ENCODE assay signal across 16 cellular contexts in genomic region chr7:142381727-142382409, GRCh38.
A peak's percentile ranks its signal among the peaks of the same experiment; 100 is the strongest.
DNase-seq lines count a peak whose midpoint lies in the region; ATAC-seq and TF ChIP-seq lines count a peak whose summit lies in the region.
"Had no signal": no experiment of that assay in that cellular context is flagged by ENCODE, and none has a peak within 500 bp of the region (broad histone marks: within the 10 kb centered on the region; RNA-seq: fewer than 3 reads in every experiment).

No MANE protein-coding gene starts in this region.

- no peak for DNase-seq in CD4-positive, alpha-beta memory T cell
- DNase-seq in activated CD4-positive, alpha-beta memory T cell treated with anti-CD3 and anti-CD28 coated beads for 36 hours = no peak
- peak; percentile 31 for DNase-seq in kidney epithelial cell (ENCODE audit: low read depth)
- DNase-seq: activated CD4-positive, alpha-beta T cell treated with anti-CD3 and anti-CD28 coated beads, Interleukin-2, amount 10 ng/mL, durations not matched to agents 7 days and 5 days; activated T-cell treated with anti-CD3 and anti-CD28 coated beads for 4 hours; Calu3; H7; lower lobe of right lung; NCI-H1092; stimulated activated CD4-positive, alpha-beta T cell treated with anti-CD3 and anti-CD28 coated beads, Interleukin-2, amount 100 ng/mL, for 24 hours; uterus had no signal

- peaks cover 18 to 28% (median 20%) of the 10 kb centered on the region in 4 donors for H3K4me1 Mint-ChIP-seq in CD4-positive, alpha-beta memory T cell
- H3K4me1 Mint-ChIP-seq in activated CD4-positive, alpha-beta memory T cell treated with anti-CD3 and anti-CD28 coated beads for 36 hours (ENCODE audit: low read depth) = peaks cover 21% of the 10 kb centered on the region

- H3K9me3 Mint-ChIP-seq in CD4-positive, alpha-beta memory T cell = no peaks in the 10 kb centered on the region
- no peaks in the 10 kb centered on the region for H3K9me3 Mint-ChIP-seq in activated CD4-positive, alpha-beta memory T cell treated with anti-CD3 and anti-CD28 coated beads for 36 hours
- H3K9me3 Mint-ChIP-seq: activated CD4-positive, alpha-beta T cell treated with anti-CD3 and anti-CD28 coated beads, Interleukin-2, amount 10 ng/mL, durations not matched to agents 7 days and 5 days had no signal

- intact Hi-C loops in CD4-positive, alpha-beta memory T cell (cut with micrococcal nuclease) = no loop called here
- intact Hi-C loops in activated CD4-positive, alpha-beta memory T cell treated with anti-CD3 and anti-CD28 coated beads for 36 hours (cut with micrococcal nuclease) = loop anchor here (10.0 kb wide), 1 partner anchor 103 kb away; no protein-coding TSS in a partner anchor

- POLR2A ChIA-PET in CD4-positive, alpha-beta memory T cell (lab: Charles Lee; ENCODE audit: partially characterized antibody) = interaction anchor here (0.7 kb wide), 1 partner anchor 417 kb away, joined by 3 read pairs; no protein-coding TSS in a partner anchor
- POLR2A ChIA-PET in HEK293 (lab: Yijun Ruan, JAX) = no interaction called here
- POLR2A ChIA-PET in activated CD4-positive, alpha-beta memory T cell treated with anti-CD3 and anti-CD28 coated beads for 36 hours (lab: Charles Lee) = interaction anchor here (0.6 kb wide), 1 partner anchor 29 kb away, joined by 4 read pairs; no protein-coding TSS in a partner anchor

- no peak overlapping the region for H3K4me3 ChIP-seq in CD4-positive, alpha-beta memory T cell (ENCODE audit: low read length in 2 of 2)
- H3K4me3 ChIP-seq in HEK293 (ENCODE audit: low read depth, low read length) (no peak overlapping the region), kidney epithelial cell (ENCODE audit: low read depth, low read length) (no peak overlapping the region)
- H3K4me3 ChIP-seq: lower lobe of right lung, uterus had no signal

- H3K36me3 Mint-ChIP-seq in CD4-positive, alpha-beta memory T cell = no peaks in the 10 kb centered on the region
- no peaks in the 10 kb centered on the region for H3K36me3 Mint-ChIP-seq in activated CD4-positive, alpha-beta memory T cell treated with anti-CD3 and anti-CD28 coated beads for 36 hours

- H3K27ac ChIP-seq in CD4-positive, alpha-beta memory T cell (ENCODE audit: low read depth, low read length) = no peak overlapping the region
- H3K27ac ChIP-seq in HEK293 (ENCODE audit: extremely low read depth, low read depth, low read length) = no peak overlapping the region
- H3K27ac ChIP-seq: KMS-11, lower lobe of right lung, uterus had no signal

- CTCF ChIA-PET in CD4-positive, alpha-beta memory T cell (lab: Charles Lee; ENCODE audit: partially characterized antibody) = interaction anchor here (0.8 to 1.4 kb wide), 5 partner anchors 24 to 833 kb away, joined by 3 to 5 read pairs (median 3); no protein-coding TSS in a partner anchor
- CTCF ChIA-PET in HEK293 (lab: Yijun Ruan, JAX) = interaction anchor here (0.5 to 1.3 kb wide), 4 partner anchors 9 to 263 kb away, joined by 3 to 4 read pairs (median 3); no protein-coding TSS in a partner anchor
- CTCF ChIA-PET in activated CD4-positive, alpha-beta memory T cell treated with anti-CD3 and anti-CD28 coated beads for 36 hours (lab: Charles Lee) = interaction anchor here (0.7 to 1.5 kb wide), 3 partner anchors 23 to 116 kb away, joined by 3 read pairs; no protein-coding TSS in a partner anchor

- no peaks in the 10 kb centered on the region for H3K27me3 ChIP-seq in CD4-positive, alpha-beta memory T cell (ENCODE audit: insufficient read depth, low read length)
- H3K27me3 ChIP-seq in kidney epithelial cell (ENCODE audit: control insufficient read depth, insufficient read depth, low read length) = no peaks in the 10 kb centered on the region
- H3K27me3 ChIP-seq: uterus had no signal

- ATAC-seq in HG03457 (IDR thresholded peaks at IDR 0.05; ENCODE audit: unreplicated experiment) (no peak), HG02763 (IDR thresholded peaks at IDR 0.05; ENCODE audit: unreplicated experiment) (no peak), HG03439 (IDR thresholded peaks at IDR 0.05; ENCODE audit: unreplicated experiment) (no peak)
- ATAC-seq: lower lobe of right lung had no signal

- peaks cover 20% of the 10 kb centered on the region for H3K4me1 ChIP-seq in CD4-positive, alpha-beta memory T cell (ENCODE audit: insufficient read depth, low read length)
- H3K4me1 ChIP-seq in HEK293 (ENCODE audit: control insufficient read depth, insufficient read depth, low read length) = no peaks in the 10 kb centered on the region
- H3K4me1 ChIP-seq: uterus had no signal

- H3K27me3 Mint-ChIP-seq in CD4-positive, alpha-beta memory T cell = no peaks in the 10 kb centered on the region
- no peaks in the 10 kb centered on the region for H3K27me3 Mint-ChIP-seq in activated CD4-positive, alpha-beta memory T cell treated with anti-CD3 and anti-CD28 coated beads for 36 hours

- no peaks in the 10 kb centered on the region for H3K36me3 ChIP-seq in CD4-positive, alpha-beta memory T cell (ENCODE audit: insufficient read depth, low read length)
- H3K36me3 ChIP-seq in HEK293 (ENCODE audit: control insufficient read depth in 2 of 2, insufficient read depth in 1 of 2, low read length in 2 of 2) = no peaks in the 10 kb centered on the region
- H3K36me3 ChIP-seq in kidney epithelial cell (ENCODE audit: control insufficient read depth, insufficient read depth, low read length) = no peaks in the 10 kb centered on the region
- H3K36me3 ChIP-seq: lower lobe of right lung, uterus had no signal

- peak overlapping the region in 5 of 7 donors; percentile 1 to 87 (median 33) for H3K27ac Mint-ChIP-seq in CD4-positive, alpha-beta memory T cell
- peak overlapping the region; percentile 33 for H3K27ac Mint-ChIP-seq in activated CD4-positive, alpha-beta memory T cell treated with anti-CD3 and anti-CD28 coated beads for 36 hours
- H3K27ac Mint-ChIP-seq: activated CD4-positive, alpha-beta T cell treated with anti-CD3 and anti-CD28 coated beads, Interleukin-2, amount 10 ng/mL, durations not matched to agents 7 days and 5 days had no signal

- H3K9me3 ChIP-seq in CD4-positive, alpha-beta memory T cell (ENCODE audit: control insufficient read depth in 1 of 2, low read length in 2 of 2) = no peaks in the 10 kb centered on the region
- no peaks in the 10 kb centered on the region for H3K9me3 ChIP-seq in HEK293 (ENCODE audit: control insufficient read depth, insufficient read depth, low read depth, low read length)
- H3K9me3 ChIP-seq: lower lobe of right lung, uterus had no signal

- TF ChIP-seq CTCF in HEK293 (tag by site-specific recombination; IDR thresholded peaks at IDR 0.05) (no peak), kidney epithelial cell (IDR thresholded peaks at IDR 0.05; ENCODE audit: insufficient read depth, low read length, poor library complexity, severe bottlenecking) (no peak)

- no peak overlapping the region for H3K4me3 Mint-ChIP-seq in CD4-positive, alpha-beta memory T cell
- no peak overlapping the region for H3K4me3 Mint-ChIP-seq in activated CD4-positive, alpha-beta memory T cell treated with anti-CD3 and anti-CD28 coated beads for 36 hours
- H3K4me3 Mint-ChIP-seq: activated CD4-positive, alpha-beta T cell treated with anti-CD3 and anti-CD28 coated beads, Interleukin-2, amount 10 ng/mL, durations not matched to agents 7 days and 5 days had no signal

TF ChIP-seq in HEK293, 187 proteins besides CTCF, POLR2A, EP300 and RAD21:
- no peak for TF ChIP-seq PRDM4 (tag by site-specific recombination; IDR thresholded peaks at IDR 0.05)
- no peak for TF ChIP-seq SP7 (tag by site-specific recombination; IDR thresholded peaks at IDR 0.05)
- TF ChIP-seq ZNF133 (tag by site-specific recombination; IDR thresholded peaks at IDR 0.05) = no peak
- no peak for TF ChIP-seq ZBTB8A (tag by site-specific recombination; IDR thresholded peaks at IDR 0.05)
- no peak for TF ChIP-seq ZNF555 (tag by site-specific recombination; conservative IDR thresholded peaks at IDR 0.05)
- no peak for TF ChIP-seq ZNF501 (tag by site-specific recombination; IDR thresholded peaks at IDR 0.05)
- TF ChIP-seq SCRT2 (tag by site-specific recombination; IDR thresholded peaks at IDR 0.05) = peak; percentile 78
